ENCODE assay signal across 10 cellular contexts in genomic region chr10:2949948-2950354, GRCh38.
DNase-seq lines count a peak whose midpoint lies in the region; ATAC-seq, FAIRE-seq and TF ChIP-seq lines count a peak whose summit lies in the region.
"Had no signal": no experiment of that assay in that cellular context is flagged by ENCODE, and none has a peak within 500 bp of the region (broad histone marks: within the 10 kb centered on the region; RNA-seq: fewer than 3 reads in every experiment).

No MANE protein-coding gene starts in this region.

- H3K27ac ChIP-seq in astrocyte (ENCODE audit: low read depth, low read length) (peak overlapping the region; percentile 51), prostate gland (no peak overlapping the region), esophagus muscularis mucosa (replicated peaks in 1 of 4) (no peak overlapping the region)

- no peaks in the 10 kb centered on the region for H4K20me1 ChIP-seq in astrocyte (ENCODE audit: insufficient read depth, low read length)

- TF ChIP-seq CTCF in astrocyte (IDR thresholded peaks at IDR 0.05; ENCODE audit: insufficient read depth, low read depth, low read length) (no peak), prostate gland (IDR thresholded peaks at IDR 0.05) (no peak), esophagus muscularis mucosa (IDR thresholded peaks at IDR 0.05) (no peak)

- no peak overlapping the region for H3K4me3 Mint-ChIP-seq in astrocyte (ENCODE audit: unreplicated experiment)
- H3K4me3 Mint-ChIP-seq: nephron had no signal

- H3K9me3 ChIP-seq in astrocyte (ENCODE audit: insufficient read depth, low read depth, low read length) (no peaks in the 10 kb centered on the region), prostate gland (no peaks in the 10 kb centered on the region), esophagus muscularis mucosa (no peaks in the 10 kb centered on the region)

- H3K4me1 ChIP-seq in astrocyte (ENCODE audit: insufficient read depth, low read length) = peaks cover 7% of the 10 kb centered on the region
- no peaks in the 10 kb centered on the region for H3K4me1 ChIP-seq in prostate gland (replicated peaks)
- no peaks in the 10 kb centered on the region for H3K4me1 ChIP-seq in esophagus muscularis mucosa

- H3K27ac Mint-ChIP-seq in astrocyte (ENCODE audit: unreplicated experiment) = no peak overlapping the region
- H3K27ac Mint-ChIP-seq: nephron had no signal

- no peak for TF ChIP-seq EP300 in esophagus muscularis mucosa (IDR thresholded peaks at IDR 0.05)

- intact Hi-C loops in prostate gland (cut with DNase I) (no loop called here), esophagus muscularis mucosa (cut with DNase I) (no loop called here)

- H3K4me1 Mint-ChIP-seq in astrocyte (ENCODE audit: low read depth, unreplicated experiment) = peaks cover 7% of the 10 kb centered on the region
- H3K4me1 Mint-ChIP-seq: nephron had no signal

- FAIRE-seq in astrocyte (lab: Jason Lieb, UNC) = no peak
- FAIRE-seq: G401.6 had no signal

- H3K36me3 Mint-ChIP-seq in astrocyte (ENCODE audit: low read depth, unreplicated experiment) = no peaks in the 10 kb centered on the region

- peak overlapping the region; percentile 66 for H3K9ac ChIP-seq in astrocyte (ENCODE audit: low read length)

- ATAC-seq in HG03457 (IDR thresholded peaks at IDR 0.05; ENCODE audit: unreplicated experiment) = peak; percentile 46

- H2AFZ ChIP-seq in astrocyte (ENCODE audit: low read depth, low read length) = peak overlapping the region; percentile 31

- WGBS in prostate gland = 87% methylated on average over 20 of the region's 20 CpGs
- 89% methylated on average over 20 of the region's 20 CpGs for WGBS in esophagus muscularis mucosa

- DNase-seq in stimulated activated naive CD4-positive, alpha-beta T cell treated with Interleukin-2 at 50 U/mL for 16 hours (lab: John Stamatoyannopoulos, UW) = peak; percentile 67
- no peak for DNase-seq in stimulated activated naive CD4-positive, alpha-beta T cell (lab: John Stamatoyannopoulos, UW)
- DNase-seq in astrocyte (ENCODE audit: low read depth) (peak; percentile 85), NCI-H1694 (lab: John Stamatoyannopoulos, UW) (no peak), cerebellar cortex (ENCODE audit: low spot score) (no peak), prostate gland (ENCODE audit: low spot score) (no peak), esophagus muscularis mucosa (ENCODE audit: extremely low spot score) (no peak)

- peaks cover 4% of the 10 kb centered on the region for H3K9me3 Mint-ChIP-seq in astrocyte (ENCODE audit: unreplicated experiment)
- H3K9me3 Mint-ChIP-seq: nephron had no signal

- H3K4me3 ChIP-seq in astrocyte (ENCODE audit: insufficient read depth, low read depth, low read length) = peak overlapping the region; percentile 38
- H3K4me3 ChIP-seq in prostate gland = no peak overlapping the region
- H3K4me3 ChIP-seq in esophagus muscularis mucosa = no peak overlapping the region

- H3K36me3 ChIP-seq in astrocyte (ENCODE audit: insufficient read depth, low read length) = no peaks in the 10 kb centered on the region
- no peaks in the 10 kb centered on the region for H3K36me3 ChIP-seq in prostate gland
- H3K36me3 ChIP-seq in esophagus muscularis mucosa = no peaks in the 10 kb centered on the region

- TF ChIP-seq POLR2A in prostate gland (IDR thresholded peaks at IDR 0.05) (no peak), esophagus muscularis mucosa (IDR thresholded peaks at IDR 0.05; ENCODE audit: low read depth) (no peak)

- H3K27me3 ChIP-seq in astrocyte (ENCODE audit: insufficient read depth, low read length) = no peaks in the 10 kb centered on the region
- H3K27me3 ChIP-seq in prostate gland (replicated peaks; ENCODE audit: insufficient read depth) = no peaks in the 10 kb centered on the region
- peaks cover 0 to 28% (median 0%) of the 10 kb centered on the region in 4 donors for H3K27me3 ChIP-seq in esophagus muscularis mucosa

- peaks cover 19% of the 10 kb centered on the region for H3K27me3 Mint-ChIP-seq in astrocyte (ENCODE audit: low read depth, unreplicated experiment)

- H3K4me2 ChIP-seq in astrocyte (ENCODE audit: low read length) = peak overlapping the region; percentile 78

- no peaks in the 10 kb centered on the region for H3K79me2 ChIP-seq in astrocyte (ENCODE audit: insufficient read depth, low read length)

Comparison
In these comparisons a context has a peak if more than half of its experiments do, and no peak if none do; other contexts are left out.
1. DNase-seq: peak in stimulated activated naive CD4-positive, alpha-beta T cell treated with Interleukin-2 at 50 U/mL for 16 hours (single experiment) and astrocyte (single experiment); none in stimulated activated naive CD4-positive, alpha-beta T cell (0 of 6), NCI-H1694 (single experiment), cerebellar cortex (single experiment), prostate gland (single experiment) and esophagus muscularis mucosa (single experiment).